Comparison of ENCODE assay signal across 29 cellular contexts in the genomic region with DNA sequence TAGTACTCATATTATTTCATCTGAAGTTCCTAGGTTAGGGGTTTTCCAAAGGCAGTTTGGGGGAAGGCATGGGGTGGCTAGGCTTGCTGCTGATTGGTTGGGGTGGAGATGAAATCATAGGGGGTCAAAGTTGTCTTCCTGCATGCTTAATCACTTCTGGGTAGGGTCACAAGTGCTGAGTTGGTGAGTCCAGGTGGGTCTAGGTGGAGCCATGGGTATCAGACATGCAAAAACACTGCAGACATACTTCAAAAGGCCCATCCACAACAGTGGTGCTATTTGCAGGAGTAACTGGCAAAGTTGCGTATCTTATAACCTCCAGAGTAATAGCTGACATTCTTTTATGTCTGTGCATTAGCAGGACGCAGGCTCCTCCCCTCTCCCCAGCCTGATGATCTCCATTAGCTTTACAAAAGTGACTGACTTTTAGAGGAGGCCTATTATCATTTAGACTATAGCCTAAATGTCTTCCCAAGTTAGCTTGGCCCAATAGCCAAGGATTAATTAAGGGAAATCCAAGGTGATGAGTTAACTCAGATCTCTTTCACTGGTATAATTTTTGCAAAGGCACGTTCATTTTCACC.
"Had no signal": no experiment of that assay in that cellular context is flagged by ENCODE, and none has a peak within 500 bp of the region (broad histone marks: within the 10 kb centered on the region; RNA-seq: fewer than 3 reads in every experiment).

No MANE protein-coding gene starts in this region.

- H3K4me1 Mint-ChIP-seq: activated B cell treated with CpG ODN at 0.5 μM for 24 hours; activated CD4-positive, alpha-beta memory T cell treated with anti-CD3 and anti-CD28 coated beads, Interleukin-2, amount 10 ng/mL, durations not matched to agents 7 days and 5 days; activated CD8-positive, alpha-beta memory T cell treated with anti-CD3 and anti-CD28 coated beads, Interleukin-2, amount 10 ng/mL, durations not matched to agents 7 days and 5 days; activated naive CD8-positive, alpha-beta T cell treated with anti-CD3 and anti-CD28 coated beads for 36 hours; activated T-helper 17 cell treated with anti-CD3 and anti-CD28 coated beads, Interleukin-2, amount 50 U/mL, for 72 hours had no signal

- ATAC-seq: activated CD8-positive, alpha-beta memory T cell treated with anti-CD3 and anti-CD28 coated beads, Interleukin-2, amount 10 ng/mL, durations not matched to agents 7 days and 5 days; activated T-cell treated with anti-CD3 and anti-CD28 coated beads, Interleukin-2, amount 50 U/mL, for 72 hours; activated T-helper 17 cell treated with anti-CD3 and anti-CD28 coated beads, Interleukin-2, amount 50 U/mL, for 72 hours had no signal

- H3K36me3 ChIP-seq: brain microvascular endothelial cell had no signal

- H3K27ac Mint-ChIP-seq: activated B cell treated with CpG ODN at 0.5 μM for 24 hours; activated CD4-positive, alpha-beta memory T cell treated with anti-CD3 and anti-CD28 coated beads, Interleukin-2, amount 10 ng/mL, durations not matched to agents 7 days and 5 days; activated CD8-positive, alpha-beta memory T cell treated with anti-CD3 and anti-CD28 coated beads, Interleukin-2, amount 10 ng/mL, durations not matched to agents 7 days and 5 days; activated naive CD8-positive, alpha-beta T cell treated with anti-CD3 and anti-CD28 coated beads for 36 hours; activated T-cell treated with anti-CD3 and anti-CD28 coated beads, Interleukin-2, amount 50 U/mL, for 72 hours; activated T-helper 17 cell treated with anti-CD3 and anti-CD28 coated beads, Interleukin-2, amount 50 U/mL, for 72 hours had no signal

- H3K9me3 Mint-ChIP-seq: activated B cell treated with CpG ODN at 0.5 μM for 24 hours had no signal

- H3K36me3 Mint-ChIP-seq: activated CD8-positive, alpha-beta memory T cell treated with anti-CD3 and anti-CD28 coated beads, Interleukin-2, amount 10 ng/mL, durations not matched to agents 7 days and 5 days; activated naive CD8-positive, alpha-beta T cell treated with anti-CD3 and anti-CD28 coated beads for 36 hours had no signal

- DNase-seq: activated B cell treated with CpG ODN at 0.5 μM for 24 hours; activated CD4-positive, alpha-beta memory T cell treated with anti-CD3 and anti-CD28 coated beads, Interleukin-2, amount 10 ng/mL, durations not matched to agents 7 days and 5 days; activated CD4-positive, alpha-beta T cell treated with anti-CD3 and anti-CD28 coated beads for 1 hour; activated CD4-positive, alpha-beta T cell treated with anti-CD3 and anti-CD28 coated beads for 48 hours; activated CD8-positive, alpha-beta memory T cell treated with anti-CD3 and anti-CD28 coated beads for 24 hours; activated CD8-positive, alpha-beta memory T cell treated with anti-CD3 and anti-CD28 coated beads, Interleukin-2, amount 10 ng/mL, durations not matched to agents 7 days and 5 days; activated CD8-positive, alpha-beta memory T cell treated with anti-CD3 and anti-CD28 coated beads, Interleukin-2, amount 50 U/mL, for 48 hours; activated effector memory CD4-positive, alpha-beta T cell treated with anti-CD3 and anti-CD28 coated beads, Interleukin-2, amount 50 U/mL, for 16 hours; activated naive CD4-positive, alpha-beta T cell; activated naive CD4-positive, alpha-beta T cell treated with anti-CD3 and anti-CD28 coated beads, Interleukin-2, amount 50 U/mL, for 16 hours; activated naive CD8-positive, alpha-beta T cell treated with anti-CD3 and anti-CD28 coated beads for 36 hours; activated T-cell treated with anti-CD3 and anti-CD28 coated beads, Interleukin-2, amount 50 U/mL, for 72 hours; amniotic stem cell; aorta; brain microvascular endothelial cell; central memory CD4-positive, alpha-beta T cell; Karpas-422; NCI-H1105; NCI-H1417 treated with DMSO at 0.1 percent for 48 hours; NCI-H187 treated with DMSO at 0.1 percent for 48 hours; NCI-H345; NCI-H524 treated with DMSO at 0.1 percent for 48 hours; NCI-H748 treated with DMSO at 0.1 percent for 48 hours; NK-92 treated with Interleukin-12 subunit alpha and Interleukin-12 subunit beta, amount 100 ng/mL, for 24 hours; Right ventricle myocardium superior; SW 1271; T-helper 1 cell; T1000 had no signal

- H3K27me3 ChIP-seq: brain microvascular endothelial cell had no signal

- H3K4me3 Mint-ChIP-seq: activated B cell treated with CpG ODN at 0.5 μM for 24 hours; activated CD4-positive, alpha-beta memory T cell treated with anti-CD3 and anti-CD28 coated beads, Interleukin-2, amount 10 ng/mL, durations not matched to agents 7 days and 5 days; activated CD8-positive, alpha-beta memory T cell treated with anti-CD3 and anti-CD28 coated beads, Interleukin-2, amount 10 ng/mL, durations not matched to agents 7 days and 5 days; activated naive CD8-positive, alpha-beta T cell treated with anti-CD3 and anti-CD28 coated beads for 36 hours; activated T-cell treated with anti-CD3 and anti-CD28 coated beads, Interleukin-2, amount 50 U/mL, for 72 hours; activated T-helper 17 cell treated with anti-CD3 and anti-CD28 coated beads, Interleukin-2, amount 50 U/mL, for 72 hours had no signal

- H3K27ac ChIP-seq: brain microvascular endothelial cell had no signal

- H3K27me3 Mint-ChIP-seq: activated B cell treated with CpG ODN at 0.5 μM for 24 hours; activated CD4-positive, alpha-beta memory T cell treated with anti-CD3 and anti-CD28 coated beads, Interleukin-2, amount 10 ng/mL, durations not matched to agents 7 days and 5 days; activated CD8-positive, alpha-beta memory T cell treated with anti-CD3 and anti-CD28 coated beads, Interleukin-2, amount 10 ng/mL, durations not matched to agents 7 days and 5 days; activated naive CD8-positive, alpha-beta T cell treated with anti-CD3 and anti-CD28 coated beads for 36 hours; activated T-helper 17 cell treated with anti-CD3 and anti-CD28 coated beads, Interleukin-2, amount 50 U/mL, for 72 hours had no signal
